22 cellular contexts compared by ENCODE assay signal in the genomic region with DNA sequence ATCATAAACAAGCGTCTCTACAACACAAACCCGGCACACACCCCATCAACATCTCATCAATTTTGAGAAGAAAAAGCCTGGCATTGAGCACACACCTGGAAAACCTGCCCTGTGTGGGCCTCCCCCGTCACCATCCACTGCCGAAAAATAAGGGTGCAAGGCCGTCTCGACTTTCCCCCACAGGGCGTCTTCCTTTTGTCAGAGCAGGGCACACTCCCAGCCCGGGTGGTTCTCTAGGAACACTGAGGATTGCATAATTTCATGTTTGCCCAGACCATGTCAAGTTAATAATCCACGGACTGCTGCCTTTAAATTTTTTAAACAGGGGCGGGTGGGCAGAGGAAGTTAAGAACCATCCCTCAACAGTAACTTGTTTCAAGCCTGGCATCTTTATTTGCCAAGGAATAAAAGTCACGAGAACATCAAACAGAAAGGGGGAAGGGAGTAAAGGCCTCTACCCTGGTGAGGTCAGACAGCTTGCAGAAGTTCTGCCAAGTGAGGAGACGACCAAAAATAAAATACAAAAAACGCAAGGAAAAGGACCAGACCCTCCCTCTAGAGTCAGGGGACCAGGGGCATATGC. TPM values are rescaled to one million over a fixed set of nuclear protein-coding genes. Genes with fewer than 3 reads are reported as not detected.
A peak's percentile ranks its signal among the peaks of the same experiment; 100 is the strongest.
DNase-seq lines count a peak whose midpoint lies in the region; ATAC-seq, FAIRE-seq and TF ChIP-seq lines count a peak whose summit lies in the region.
"Had no signal": no experiment of that assay in that cellular context is flagged by ENCODE, and none has a peak within 500 bp of the region (broad histone marks: within the 10 kb centered on the region; RNA-seq: fewer than 3 reads in every experiment).

No MANE protein-coding gene starts in this region.

- H3K79me2 ChIP-seq in hepatocyte, result no peaks in the 10 kb centered on the region

- no peak for FAIRE-seq in pancreas (lab: Jason Lieb, UNC)

- CTCF ChIA-PET in Caco-2 (lab: Charles Lee), result no interaction called here
- CTCF ChIA-PET in RWPE1 (lab: Yijun Ruan, JAX), result interaction anchor here (0.9 kb wide), 1 partner anchor 140 kb away, joined by 3 read pairs; no protein-coding TSS in a partner anchor

- WGBS in hepatocyte (ENCODE audit: low lambda C conversion rate, missing lambda C conversion rate), result 58% methylated on average over 13 of the region's 13 CpGs
- 27 to 29% methylated on average over 13 of the region's 13 CpGs for WGBS in pancreas, 2 donors

- intact Hi-C loops in Caco-2 (cut with micrococcal nuclease; ENCODE audit: unreplicated experiment), result loop anchor here (1.0 kb wide), 2 partner anchors 10 to 72 kb away; no protein-coding TSS in a partner anchor
- intact Hi-C loops in pancreas (cut with DNase I), result no loop called here

- peak; percentile 25 to 52 (median 46) for ATAC-seq in pancreas

- H3K27me3 Mint-ChIP-seq in Caco-2 (ENCODE audit: insufficient read depth, unreplicated experiment), result no peaks in the 10 kb centered on the region

- H3K9me3 ChIP-seq in Caco-2 (no peaks in the 10 kb centered on the region), hepatocyte (ENCODE audit: low read depth) (no peaks in the 10 kb centered on the region), pancreas (no peaks in the 10 kb centered on the region)
- H3K9me3 ChIP-seq: spleen, vagina had no signal

- no peak overlapping the region for H3K4me3 ChIP-seq in Caco-2 (ENCODE audit: low read depth, low read length)
- no peak overlapping the region for H3K4me3 ChIP-seq in hepatocyte
- peak overlapping the region in 1 of 4 donors; percentile 76 for H3K4me3 ChIP-seq in pancreas
- no peak overlapping the region for H3K4me3 ChIP-seq in H7 (ENCODE audit: insufficient read depth, low read depth, low read length)

- peak overlapping the region; percentile 61 for H3K27ac Mint-ChIP-seq in Caco-2 (ENCODE audit: unreplicated experiment)
- H3K27ac Mint-ChIP-seq: activated naive CD4-positive, alpha-beta T cell treated with anti-CD3 and anti-CD28 coated beads, Interleukin-2, amount 50 U/mL, for 24 hours; brain; HFFc6 had no signal

- H3K27me3 ChIP-seq in Caco-2 (replicated peaks; ENCODE audit: control insufficient read depth, insufficient read depth, low read length), result no peaks in the 10 kb centered on the region
- peaks cover 21% of the 10 kb centered on the region for H3K27me3 ChIP-seq in hepatocyte
- H3K27me3 ChIP-seq in pancreas, result no peaks in the 10 kb centered on the region
- H3K27me3 ChIP-seq in H7 (ENCODE audit: control insufficient read depth, insufficient read depth, low read length), result peaks cover 21% of the 10 kb centered on the region
- H3K27me3 ChIP-seq: vagina had no signal

- H3K4me1 ChIP-seq in Caco-2, result peaks cover 12% of the 10 kb centered on the region
- peaks cover 17% of the 10 kb centered on the region for H3K4me1 ChIP-seq in hepatocyte (ENCODE audit: insufficient read depth)
- peaks cover 0 to 13% (median 11%) of the 10 kb centered on the region in 3 donors for H3K4me1 ChIP-seq in pancreas

- POLR2A ChIA-PET in Caco-2 (lab: Charles Lee) (no interaction called here), RWPE1 (lab: Yijun Ruan, JAX; ENCODE audit: low non-redundant PET) (no interaction called here)

- TF ChIP-seq CTCF in Caco-2 (IDR thresholded peaks at IDR 0.05; ENCODE audit: insufficient read depth in 1 of 2, low read depth in 1 of 2, low read length in 1 of 2, severe bottlenecking in 1 of 2, unreplicated experiment in 1 of 2) (no peak), RWPE1 (conservative IDR thresholded peaks at IDR 0.05; ENCODE audit: low read depth) (no peak), hepatocyte (IDR thresholded peaks at IDR 0.05; ENCODE audit: poor library complexity) (no peak), pancreas (IDR thresholded peaks at IDR 0.05) (no peak)

- H3K4me2 ChIP-seq in hepatocyte, result peak overlapping the region; percentile 97

- H3K9me3 Mint-ChIP-seq in Caco-2 (ENCODE audit: unreplicated experiment), result no peaks in the 10 kb centered on the region
- H3K9me3 Mint-ChIP-seq: activated naive CD4-positive, alpha-beta T cell treated with anti-CD3 and anti-CD28 coated beads, Interleukin-2, amount 50 U/mL, for 24 hours; HFFc6 had no signal

- peak in 1 of 2 experiments; percentile 31 for DNase-seq in Caco-2
- DNase-seq in RWPE1 (ENCODE audit: low spot score), result no peak
- DNase-seq in hepatocyte (ENCODE audit: low spot score), result no peak
- peak in 4 of 6 donors; percentile 23 to 51 (median 42) for DNase-seq in pancreas
- no peak for DNase-seq in NOMO-1 treated with dmso at 0.1 percent for 144 hours (lab: John Stamatoyannopoulos, UW; ENCODE audit: unreplicated experiment)
- no peak for DNase-seq in H7
- no peak for DNase-seq in NOMO-1 treated with DMSO at 0.1 percent for 48 hours (lab: John Stamatoyannopoulos, UW; ENCODE audit: unreplicated experiment)
- DNase-seq in pons (ENCODE audit: low spot score), result no peak
- DNase-seq: activated CD4-positive, alpha-beta T cell treated with anti-CD3 and anti-CD28 coated beads for 4 hours; COR-L47; effector memory CD4-positive, alpha-beta T cell; foreskin fibroblast; GDM1; NCI-H1105 treated with DMSO at 0.1 percent for 48 hours; NCI-H226; occipital lobe; spleen; stimulated activated naive CD4-positive, alpha-beta T cell treated with Interleukin-2 at 50 U/mL for 16 hours had no signal

- H3K36me3 ChIP-seq in Caco-2 (ENCODE audit: control insufficient read depth, insufficient read depth, low read length), result no peaks in the 10 kb centered on the region
- no peaks in the 10 kb centered on the region for H3K36me3 ChIP-seq in hepatocyte (replicated peaks; ENCODE audit: insufficient read depth, low read depth)
- H3K36me3 ChIP-seq in pancreas, result no peaks in the 10 kb centered on the region
- no peaks in the 10 kb centered on the region for H3K36me3 ChIP-seq in H7 (replicated peaks; ENCODE audit: control insufficient read depth, insufficient read depth, low read length)
- H3K36me3 ChIP-seq: spleen, vagina had no signal

- H3K27ac ChIP-seq in RWPE1 (peak overlapping the region; percentile 59), hepatocyte (peak overlapping the region; percentile 4), pancreas (peak overlapping the region in 2 of 4 donors; percentile 2 to 19)

- no TSS peak for BruUV-seq in Caco-2 (replicated peaks; lab: Mats Ljungman, UMichigan)

- H3K36me3 Mint-ChIP-seq in Caco-2 (ENCODE audit: insufficient read depth, unreplicated experiment), result no peaks in the 10 kb centered on the region
- H3K36me3 Mint-ChIP-seq: activated naive CD4-positive, alpha-beta T cell treated with anti-CD3 and anti-CD28 coated beads, Interleukin-2, amount 50 U/mL, for 24 hours; brain had no signal

- H2AFZ ChIP-seq in hepatocyte, result no peak overlapping the region

- peak overlapping the region; percentile 90 for H3K4me3 Mint-ChIP-seq in Caco-2 (ENCODE audit: unreplicated experiment)
- H3K4me3 Mint-ChIP-seq: HFFc6 had no signal

- H4K20me1 ChIP-seq in hepatocyte (ENCODE audit: insufficient read depth, poor library complexity, severe bottlenecking), result no peaks in the 10 kb centered on the region

- no peaks in the 10 kb centered on the region for H3K9me2 ChIP-seq in hepatocyte (replicated peaks; ENCODE audit: insufficient read depth)

- peaks cover 9% of the 10 kb centered on the region for H3K4me1 Mint-ChIP-seq in Caco-2 (ENCODE audit: low read depth, unreplicated experiment)

RNA-seq across cellular contexts. Expression of a gene that starts 2.1 kb away (rescaled TPM):
- total RNA-seq in Caco-2 (2022) (17.8 and 18.4 TPM in 2 replicates), hepatocyte (2.2 and 2.5 TPM in 2 replicates), pancreas (1 to 10 TPM; 3.9 to 7.7 (median 4.7) TPM)
- polyA plus RNA-seq in hepatocyte (0.99 and 1.1 TPM in 2 replicates), pancreas (1 to 10 TPM; 2.0 to 3.9 TPM)
- 1.2 and 1.6 TPM in 2 replicates for total RNA-seq in H7 (2014; rRNA removed; shearing (Covaris generic))

Comparison
In these comparisons a context has a peak if more than half of its experiments do, and no peak if none do; other contexts are left out.
1. DNase-seq: peak in pancreas (4 of 6); none in RWPE1 (single experiment), hepatocyte (single experiment), NOMO-1 treated with dmso at 0.1 percent for 144 hours (single experiment), H7 (single experiment), NOMO-1 treated with DMSO at 0.1 percent for 48 hours (single experiment) and pons (single experiment).